27 cellular contexts compared by ENCODE assay signal in the genomic region with DNA sequence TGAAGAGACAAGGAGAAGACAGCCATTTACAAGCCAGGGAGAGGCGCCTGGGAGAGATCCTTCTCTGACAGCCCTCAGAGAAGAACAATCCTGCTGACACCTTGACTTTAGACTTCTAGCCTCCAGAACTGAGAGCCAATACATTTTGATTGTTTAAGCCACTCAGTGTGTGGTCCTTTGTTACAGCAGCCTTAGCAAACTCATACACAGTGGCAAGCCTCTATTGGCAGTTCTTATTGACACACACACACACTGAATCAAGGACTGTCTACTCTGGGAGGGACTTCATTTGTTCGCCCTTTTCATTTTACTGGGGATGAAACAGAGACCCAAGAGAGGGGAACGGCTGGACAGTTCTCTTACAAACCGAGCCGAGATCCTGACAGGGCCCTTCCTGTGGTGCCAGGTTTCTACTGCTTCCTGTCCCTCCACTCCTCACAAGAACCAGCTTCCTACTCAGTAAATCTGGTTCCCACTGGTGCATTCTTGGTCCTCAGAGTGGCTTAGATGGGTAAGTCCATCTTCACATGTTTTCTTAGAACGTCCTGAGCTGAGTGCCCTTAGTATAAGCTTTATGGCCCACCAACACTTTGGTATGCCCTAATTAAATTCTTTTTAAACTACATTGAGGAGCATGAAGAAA. TPM values are rescaled to one million over a fixed set of nuclear protein-coding genes. Genes with fewer than 3 reads are reported as not detected.
DNase-seq lines count a peak whose midpoint lies in the region; ATAC-seq, FAIRE-seq and TF ChIP-seq lines count a peak whose summit lies in the region.
"Had no signal": no experiment of that assay in that cellular context is flagged by ENCODE, and none has a peak within 500 bp of the region (broad histone marks: within the 10 kb centered on the region; RNA-seq: fewer than 3 reads in every experiment).

No MANE protein-coding gene starts in this region.

- H3K79me2 ChIP-seq in HepG2 (ENCODE audit: insufficient read depth, low read length) (no peaks in the 10 kb centered on the region), hepatocyte (no peaks in the 10 kb centered on the region)

- no peak overlapping the region for H3K4me3 Mint-ChIP-seq in stimulated activated memory B cell treated with anti-CD40 and anti-IgM and Interleukin-4, amounts not matched to agents 10 μg/mL and 1 μg/mL and 100 μg/mL, for 72 hours
- H3K4me3 Mint-ChIP-seq: brain had no signal

- H3K27me3 ChIP-seq in HepG2 (ENCODE audit: control insufficient read depth in 1 of 2, insufficient read depth in 2 of 2, low read length in 2 of 2) (0 out of 5 replicates have a peak, but pooled peaks cover 0 to 1% of the 10 kb centered on the region in 2 experiments), right lobe of liver (no peaks in the 10 kb centered on the region), foreskin keratinocyte (peaks cover 10% of the 10 kb centered on the region), hepatocyte (no peaks in the 10 kb centered on the region)
- H3K27me3 ChIP-seq: SJSA1 had no signal

- H3K27ac ChIP-seq in HepG2 (ENCODE audit: extremely low read length, insufficient read depth, low read length) = no peak overlapping the region
- no peak overlapping the region for H3K27ac ChIP-seq in right lobe of liver
- H3K27ac ChIP-seq in foreskin keratinocyte = no peak overlapping the region
- no peak overlapping the region for H3K27ac ChIP-seq in hepatocyte
- H3K27ac ChIP-seq: coronary artery, PC-9, SJSA1 had no signal

- H3K4me2 ChIP-seq in HepG2 (ENCODE audit: low read depth, low read length) (no peak overlapping the region), hepatocyte (no peak overlapping the region)
- H3K4me2 ChIP-seq: PC-9 had no signal

- POLR2A ChIA-PET in HepG2 (lab: Yijun Ruan, JAX) = no interaction called here

- TF ChIP-seq POLR2A in HepG2 (IDR thresholded peaks at IDR 0.05; ENCODE audit: insufficient read depth in 1 of 2, low read depth in 2 of 2, low read length in 2 of 2) = no peak
- TF ChIP-seq POLR2A in right lobe of liver (IDR thresholded peaks at IDR 0.05) = no peak
- peak; percentile 47 for TF ChIP-seq POLR2A in GM18951 (IDR thresholded peaks at IDR 0.05; ENCODE audit: extremely low read depth, insufficient read depth, insufficient read length)

- in situ Hi-C loops in HepG2 (cut with HindIII; ENCODE audit: extremely low pct_ligation_motif_present, low pct_unique_long_range_greater_than_20kb) (no loop called here), GM18951 (cut with MboI; ENCODE audit: low sequenced_read_pairs, unreplicated experiment) (no loop called here)

- no peaks in the 10 kb centered on the region for H3K27me3 Mint-ChIP-seq in stimulated activated memory B cell treated with anti-CD40 and anti-IgM and Interleukin-4, amounts not matched to agents 10 μg/mL and 1 μg/mL and 100 μg/mL, for 72 hours
- H3K27me3 Mint-ChIP-seq: progenitor cell of endocrine pancreas had no signal

- no peaks in the 10 kb centered on the region for H3K9me2 ChIP-seq in hepatocyte (replicated peaks; ENCODE audit: insufficient read depth)

- H3K36me3 ChIP-seq in HepG2 (replicated peaks in 1 of 2; ENCODE audit: control insufficient read depth in 1 of 2, insufficient read depth in 2 of 2, low read length in 2 of 2) (no peaks in the 10 kb centered on the region), right lobe of liver (no peaks in the 10 kb centered on the region), hepatocyte (replicated peaks; ENCODE audit: insufficient read depth, low read depth) (no peaks in the 10 kb centered on the region)
- H3K36me3 ChIP-seq: SJSA1 had no signal

- no peaks in the 10 kb centered on the region for H3K9me3 Mint-ChIP-seq in activated naive CD4-positive, alpha-beta T cell treated with anti-CD3 and anti-CD28 coated beads, Interleukin-2, amount 50 U/mL, for 72 hours
- no peaks in the 10 kb centered on the region for H3K9me3 Mint-ChIP-seq in stimulated activated memory B cell treated with anti-CD40 and anti-IgM and Interleukin-4, amounts not matched to agents 10 μg/mL and 1 μg/mL and 100 μg/mL, for 72 hours
- H3K9me3 Mint-ChIP-seq: brain had no signal

- BruUV-seq in HepG2 (replicated peaks; lab: Mats Ljungman, UMichigan) = no TSS peak

- intact Hi-C loops in HepG2 (cut with micrococcal nuclease; ENCODE audit: unreplicated experiment) = no loop called here
- intact Hi-C loops in right lobe of liver (cut with DNase I) = no loop called here

- no peak overlapping the region for H3K9ac ChIP-seq in HepG2 (ENCODE audit: insufficient read depth, low read depth, low read length)

- ATAC-seq in HepG2 (no peak), right lobe of liver (no peak), GM18867 (IDR thresholded peaks at IDR 0.05; ENCODE audit: unreplicated experiment) (no peak), foreskin keratinocyte (no peak)
- no peak for ATAC-seq in activated naive CD4-positive, alpha-beta T cell treated with anti-CD3 and anti-CD28 coated beads, Interleukin-2, amount 50 U/mL, for 72 hours
- no peak for ATAC-seq in stimulated activated memory B cell treated with anti-CD40 and anti-IgM and Interleukin-4, amounts not matched to agents 10 μg/mL and 1 μg/mL and 100 μg/mL, for 72 hours

- H3K36me3 Mint-ChIP-seq in activated naive CD4-positive, alpha-beta T cell treated with anti-CD3 and anti-CD28 coated beads, Interleukin-2, amount 50 U/mL, for 72 hours = peaks cover 48 to 83% of the 10 kb centered on the region in 2 donors
- H3K36me3 Mint-ChIP-seq in stimulated activated memory B cell treated with anti-CD40 and anti-IgM and Interleukin-4, amounts not matched to agents 10 μg/mL and 1 μg/mL and 100 μg/mL, for 72 hours = peaks cover 78% of the 10 kb centered on the region
- H3K36me3 Mint-ChIP-seq: brain had no signal

- TF ChIP-seq CTCF in HepG2 (CRISPR knock-in tag; IDR thresholded peaks at IDR 0.05) = no peak
- no peak for TF ChIP-seq CTCF in right lobe of liver (IDR thresholded peaks at IDR 0.05)
- TF ChIP-seq CTCF in foreskin keratinocyte (conservative IDR thresholded peaks at IDR 0.05) = no peak
- TF ChIP-seq CTCF in hepatocyte (IDR thresholded peaks at IDR 0.05; ENCODE audit: poor library complexity) = no peak

- H3K4me3 ChIP-seq in HepG2 (replicated peaks in 1 of 3; ENCODE audit: insufficient read depth in 1 of 3, low read depth in 2 of 3, low read length in 3 of 3) = no peak overlapping the region
- H3K4me3 ChIP-seq in right lobe of liver = no peak overlapping the region
- no peak overlapping the region for H3K4me3 ChIP-seq in hepatocyte
- H3K4me3 ChIP-seq: coronary artery, PC-9, SJSA1 had no signal

- whole genome bisulfite sequencing in HepG2 (ENCODE audit: low lambda C conversion rate) = 29% methylated on average over 6 of the region's 6 CpGs
- 70% methylated on average over 3 of the region's 6 CpGs for WGBS in right lobe of liver (ENCODE audit: insufficient coverage, low coverage, low lambda C conversion rate, missing lambda C conversion rate)
- 93% methylated on average over 6 of the region's 6 CpGs for WGBS in hepatocyte (ENCODE audit: low lambda C conversion rate, missing lambda C conversion rate)

- no peak for TF ChIP-seq RAD21 in HepG2 (CRISPR knock-in tag; IDR thresholded peaks at IDR 0.05)

- H3K4me1 ChIP-seq in HepG2 (ENCODE audit: insufficient read depth, low read length) (no peaks in the 10 kb centered on the region), right lobe of liver (no peaks in the 10 kb centered on the region), foreskin keratinocyte (no peaks in the 10 kb centered on the region), hepatocyte (ENCODE audit: insufficient read depth) (peaks cover 16% of the 10 kb centered on the region)
- H3K4me1 ChIP-seq: SJSA1 had no signal

- H2AFZ ChIP-seq in HepG2 (ENCODE audit: low read length) (no peak overlapping the region), hepatocyte (no peak overlapping the region)
- H2AFZ ChIP-seq: PC-9 had no signal

- H3K9me3 ChIP-seq in HepG2 (ENCODE audit: low read length) = no peaks in the 10 kb centered on the region
- no peaks in the 10 kb centered on the region for H3K9me3 ChIP-seq in right lobe of liver
- no peaks in the 10 kb centered on the region for H3K9me3 ChIP-seq in hepatocyte (ENCODE audit: low read depth)
- H3K9me3 ChIP-seq: SJSA1 had no signal

- peaks cover 58% of the 10 kb centered on the region for H3K4me1 Mint-ChIP-seq in stimulated activated memory B cell treated with anti-CD40 and anti-IgM and Interleukin-4, amounts not matched to agents 10 μg/mL and 1 μg/mL and 100 μg/mL, for 72 hours

- DNase-seq in HepG2 (ENCODE audit: low spot score) = no peak
- no peak for DNase-seq in right lobe of liver
- no peak for DNase-seq in activated naive CD4-positive, alpha-beta T cell treated with anti-CD3 and anti-CD28 coated beads, Interleukin-2, amount 50 U/mL, for 72 hours (ENCODE audit: low spot score in 2 of 2)
- no peak for DNase-seq in foreskin keratinocyte
- no peak for DNase-seq in hepatocyte (ENCODE audit: low spot score)
- DNase-seq: activated CD4-positive, alpha-beta T cell treated with anti-CD3 and anti-CD28 coated beads, Interleukin-2, amount 50 U/mL, for 48 hours; activated gamma-delta T cell; GDM1; kidney glomerular epithelial cell; mesenchymal stem cell; MM.1S; NCI-H1694; NCI-H2227 treated with DMSO at 0.1 percent for 48 hours; PC-9; small intestine; stimulated activated CD4-positive, alpha-beta T cell treated with anti-CD3 and anti-CD28 coated beads, Interleukin-4, amount 100 ng/mL, for 24 hours had no signal

- TF ChIP-seq EP300 in HepG2 (IDR thresholded peaks at IDR 0.05; ENCODE audit: low read depth in 2 of 2, low read length in 2 of 2) = no peak
- no peak for TF ChIP-seq EP300 in HepG2 (CRISPR knock-in tag; IDR thresholded peaks at IDR 0.05; ENCODE audit: borderline replicate concordance)

- peak overlapping the region; percentile 32 to 95 for H3K27ac Mint-ChIP-seq in activated naive CD4-positive, alpha-beta T cell treated with anti-CD3 and anti-CD28 coated beads, Interleukin-2, amount 50 U/mL, for 72 hours
- peak overlapping the region; percentile 18 for H3K27ac Mint-ChIP-seq in stimulated activated memory B cell treated with anti-CD40 and anti-IgM and Interleukin-4, amounts not matched to agents 10 μg/mL and 1 μg/mL and 100 μg/mL, for 72 hours
- H3K27ac Mint-ChIP-seq: progenitor cell of endocrine pancreas had no signal

- CTCF ChIA-PET in HepG2 (lab: Yijun Ruan, JAX; ENCODE audit: low intra/inter-chr PET ratio, low total read pairs) = no interaction called here

- no peak for FAIRE-seq in HepG2 (lab: Jason Lieb, UNC)
- FAIRE-seq: endothelial cell of umbilical vein, H1, small intestine had no signal

- H4K20me1 ChIP-seq in HepG2 (ENCODE audit: insufficient read depth, low read length) = no peaks in the 10 kb centered on the region
- H4K20me1 ChIP-seq in hepatocyte (ENCODE audit: insufficient read depth, poor library complexity, severe bottlenecking) = no peaks in the 10 kb centered on the region

RNA-seq across cellular contexts. Expression of a gene that starts 14.7 kb away (rescaled TPM):
- total RNA-seq in HepG2 (2016; rRNA removed; fragmentation: Illumina TruSeq; extraction: Trizol) = not detected in 2 replicates
- not detected in 2 replicates for total RNA-seq in HepG2 (2016; cell fraction: cytosol; rRNA removed; fragmentation: Illumina TruSeq; extraction: Trizol; ENCODE audit: low read depth)
- not detected in 2 replicates for total RNA-seq in HepG2 (2016; cell fraction: insoluble cytoplasmic fraction; rRNA removed; fragmentation: Illumina TruSeq; extraction: Trizol)
- not detected in 2 replicates for total RNA-seq in HepG2 (2016; cell fraction: membrane; rRNA removed; fragmentation: Illumina TruSeq; extraction: Trizol)
- not detected in 2 replicates for total RNA-seq in HepG2 (2016; cell fraction: nucleus; rRNA removed; fragmentation: Illumina TruSeq; extraction: Trizol)
- polyA plus RNA-seq in HepG2 (2011; rRNA removed) = not detected in 2 replicates
- polyA plus RNA-seq in HepG2 (2011; cell fraction: cytosol; rRNA removed) = not detected in 2 replicates
- 0.11 and 0.21 TPM in 2 replicates for polyA plus RNA-seq in HepG2 (2011; cell fraction: nucleus; rRNA removed)
- polyA plus RNA-seq in HepG2 (2012) = not detected in 2 replicates
- not detected in 2 replicates for polyA plus RNA-seq in HepG2 (2016; cell fraction: cytosol; fragmentation: Illumina TruSeq; extraction: Trizol; ENCODE audit: low read depth)
- not detected in 2 replicates for polyA plus RNA-seq in HepG2 (2016; cell fraction: insoluble cytoplasmic fraction; fragmentation: Illumina TruSeq; extraction: Trizol; ENCODE audit: low read depth)
- not detected in 2 replicates for polyA plus RNA-seq in HepG2 (2016; cell fraction: membrane; fragmentation: Illumina TruSeq; extraction: Trizol; ENCODE audit: low read depth)
- not detected in 2 replicates for polyA plus RNA-seq in HepG2 (2016; cell fraction: nucleus; fragmentation: Illumina TruSeq; extraction: Trizol; ENCODE audit: insufficient read depth, low read depth)
- not detected in 2 replicates for polyA minus RNA-seq in HepG2 (2011; rRNA and poly(A)+ RNA removed; ENCODE audit: low replicate concordance)
- not detected in 2 replicates for polyA minus RNA-seq in HepG2 (2011; cell fraction: cytosol; rRNA and poly(A)+ RNA removed)
- not detected in 2 replicates for polyA minus RNA-seq in HepG2 (2011; cell fraction: nucleus; rRNA and poly(A)+ RNA removed)
- under 1 TPM; 0.20 to 0.42 (median 0.28) TPM for total RNA-seq in right lobe of liver
- total RNA-seq in activated naive CD4-positive, alpha-beta T cell treated with anti-CD3 and anti-CD28 coated beads, Interleukin-2, amount 50 U/mL, for 72 hours = 10 to 100 TPM; 84.3 to 96.3 TPM
- total RNA-seq in foreskin keratinocyte = not detected in 2 replicates
- polyA plus RNA-seq in foreskin keratinocyte = not detected in 2 replicates
- 0.20 and 1.2 TPM in 2 replicates for total RNA-seq in hepatocyte
- polyA plus RNA-seq in hepatocyte = 2.1 and 2.3 TPM in 2 replicates
- total RNA-seq: endothelial cell of umbilical vein, H1, PC-9, progenitor cell of endocrine pancreas, SJSA1, temporal lobe had no signal
- polyA plus RNA-seq: endothelial cell of umbilical vein, H1, neural cell had no signal

RNA-seq across cellular contexts. Expression of a gene that starts 52.8 kb away (rescaled TPM):
- total RNA-seq in HepG2 (2016; rRNA removed; fragmentation: Illumina TruSeq; extraction: Trizol) (not detected in 2 replicates), right lobe of liver (10 to 100 TPM in 1 of 6 experiments, 1 to 10 TPM in 5; 2.4 to 11.1 (median 3.4) TPM), foreskin keratinocyte (not detected in 2 replicates), hepatocyte (0.23 and 0.60 TPM in 2 replicates)
- total RNA-seq in HepG2 (2016; cell fraction: cytosol; rRNA removed; fragmentation: Illumina TruSeq; extraction: Trizol; ENCODE audit: low read depth) = not detected in 2 replicates
- total RNA-seq in HepG2 (2016; cell fraction: insoluble cytoplasmic fraction; rRNA removed; fragmentation: Illumina TruSeq; extraction: Trizol) = not detected in 2 replicates
- total RNA-seq in HepG2 (2016; cell fraction: membrane; rRNA removed; fragmentation: Illumina TruSeq; extraction: Trizol) = not detected in 2 replicates
- not detected in 2 replicates for total RNA-seq in HepG2 (2016; cell fraction: nucleus; rRNA removed; fragmentation: Illumina TruSeq; extraction: Trizol)
- polyA plus RNA-seq in HepG2 (2011; rRNA removed) (not detected in 2 replicates), foreskin keratinocyte (not detected in 2 replicates), hepatocyte (0.74 TPM in 1 of 2 replicates, not detected in the other)
- not detected in 2 replicates for polyA plus RNA-seq in HepG2 (2011; cell fraction: cytosol; rRNA removed)
- polyA plus RNA-seq in HepG2 (2011; cell fraction: nucleus; rRNA removed) = not detected in 2 replicates
- not detected in 2 replicates for polyA plus RNA-seq in HepG2 (2012)
- not detected in 2 replicates for polyA plus RNA-seq in HepG2 (2016; cell fraction: cytosol; fragmentation: Illumina TruSeq; extraction: Trizol; ENCODE audit: low read depth)
- polyA plus RNA-seq in HepG2 (2016; cell fraction: insoluble cytoplasmic fraction; fragmentation: Illumina TruSeq; extraction: Trizol; ENCODE audit: low read depth) = not detected in 2 replicates
- polyA plus RNA-seq in HepG2 (2016; cell fraction: membrane; fragmentation: Illumina TruSeq; extraction: Trizol; ENCODE audit: low read depth) = not detected in 2 replicates
- not detected in 2 replicates for polyA plus RNA-seq in HepG2 (2016; cell fraction: nucleus; fragmentation: Illumina TruSeq; extraction: Trizol; ENCODE audit: insufficient read depth, low read depth)
- not detected in 2 replicates for polyA minus RNA-seq in HepG2 (2011; rRNA and poly(A)+ RNA removed; ENCODE audit: low replicate concordance)
- not detected in 2 replicates for polyA minus RNA-seq in HepG2 (2011; cell fraction: cytosol; rRNA and poly(A)+ RNA removed)
- not detected in 2 replicates for polyA minus RNA-seq in HepG2 (2011; cell fraction: nucleus; rRNA and poly(A)+ RNA removed)
- total RNA-seq in activated naive CD4-positive, alpha-beta T cell treated with anti-CD3 and anti-CD28 coated beads, Interleukin-2, amount 50 U/mL, for 72 hours = 10 to 100 TPM; 14.9 to 37.0 TPM
- total RNA-seq: endothelial cell of umbilical vein, H1, PC-9, progenitor cell of endocrine pancreas, SJSA1 had no signal
- polyA plus RNA-seq: endothelial cell of umbilical vein, H1, neural cell had no signal

Comparison
In these comparisons a context has a peak if more than half of its experiments do, and no peak if none do; other contexts are left out.
1. RNA of a gene that starts 14.7 kb away (total RNA-seq): 84.3 to 96.3 TPM in activated naive CD4-positive, alpha-beta T cell treated with anti-CD3 and anti-CD28 coated beads, Interleukin-2, amount 50 U/mL, for 72 hours; 0.20 to 1.2 TPM in hepatocyte, 0.20 to 0.42 TPM in right lobe of liver, not detected in HepG2 and not detected in foreskin keratinocyte; every median in the first group is over 10 times any median in the second.